In genomic region chr10:67883710-67884312, GRCh38 we compare ENCODE assay signal across 8 cellular contexts. TPM values are rescaled to one million over a fixed set of nuclear protein-coding genes. Genes with fewer than 3 reads are reported as not detected.
DNase-seq lines count a peak whose midpoint lies in the region; ATAC-seq, FAIRE-seq and TF ChIP-seq lines count a peak whose summit lies in the region.

No MANE protein-coding gene starts in this region.

- H4K20me1 ChIP-seq in H1 (replicated peaks in 1 of 2; ENCODE audit: control insufficient read depth in 1 of 2, insufficient read depth in 2 of 2, low read length in 2 of 2), result peaks cover 6 to 8% of the 10 kb centered on the region in 2 experiments

- H4K5ac ChIP-seq in H1 (ENCODE audit: insufficient read length, low read depth, low read length), result peak overlapping the region; percentile 81

- no peaks in the 10 kb centered on the region for H3K27me3 Mint-ChIP-seq in CD4-positive, alpha-beta memory T cell
- H3K27me3 Mint-ChIP-seq in naive thymus-derived CD8-positive, alpha-beta T cell, result no peaks in the 10 kb centered on the region

- CTCF ChIA-PET in CD4-positive, alpha-beta memory T cell (lab: Charles Lee; ENCODE audit: partially characterized antibody), result interaction anchor here (0.9 to 4.0 kb wide), 6 partner anchors 11 to 272 kb away, joined by 3 to 23 read pairs (median 4); no protein-coding TSS in a partner anchor
- CTCF ChIA-PET in H1 (lab: Charles Lee; ENCODE audit: partially characterized antibody), result interaction anchor here (0.6 to 2.1 kb wide), 6 partner anchors 11 to 272 kb away, joined by 3 to 17 read pairs (median 6); no protein-coding TSS in a partner anchor

- no peaks in the 10 kb centered on the region for H3K79me1 ChIP-seq in H1 (ENCODE audit: low read depth, low read length)

- peak overlapping the region; percentile 0 for H3K4ac ChIP-seq in H1 (replicated peaks; ENCODE audit: insufficient read length, low read depth, low read length)

- H3K4me1 Mint-ChIP-seq in CD4-positive, alpha-beta memory T cell, result peaks cover 15 to 47% (median 22%) of the 10 kb centered on the region in 4 donors
- peaks cover 14 to 39% (median 30%) of the 10 kb centered on the region in 4 donors for H3K4me1 Mint-ChIP-seq in naive thymus-derived CD8-positive, alpha-beta T cell

- H4K91ac ChIP-seq in H1 (replicated peaks; ENCODE audit: insufficient read length, low read length), result peak overlapping the region; percentile 51

- peaks cover 34% of the 10 kb centered on the region for H3K4me1 ChIP-seq in CD4-positive, alpha-beta memory T cell (ENCODE audit: insufficient read depth, low read length)
- peaks cover 0 to 6% (median 5%) of the 10 kb centered on the region in 4 experiments; a peak in 5 of 7 replicates for H3K4me1 ChIP-seq in H1 (replicated peaks in 1 of 4; ENCODE audit: control insufficient read depth in 3 of 4, insufficient read depth in 4 of 4, low read length in 3 of 4)

- TF ChIP-seq POLR2A in NB4 (IDR thresholded peaks at IDR 0.05; ENCODE audit: extremely low read depth, insufficient read length) (no peak), H1 (IDR thresholded peaks at IDR 0.05; ENCODE audit: control extremely low read depth in 1 of 2, low read depth in 2 of 2, low read length in 2 of 2) (no peak)

- H2AK5ac ChIP-seq in H1 (ENCODE audit: low read depth, low read length), result no peak overlapping the region; the same call in 1 of the 2 replicates

- H3K36me3 ChIP-seq in CD4-positive, alpha-beta memory T cell (ENCODE audit: insufficient read depth, low read length), result peaks cover 19% of the 10 kb centered on the region
- peaks cover 9 to 27% (median 13%) of the 10 kb centered on the region in 4 experiments for H3K36me3 ChIP-seq in H1 (ENCODE audit: control insufficient read depth in 2 of 4, insufficient read depth in 4 of 4, low read length in 3 of 4)

- TF ChIP-seq EP300 in H1 (IDR thresholded peaks at IDR 0.05; ENCODE audit: borderline replicate concordance in 1 of 2, low read depth in 2 of 2, low read length in 2 of 2), result no peak

- peaks cover 22 to 40% of the 10 kb centered on the region in 2 experiments; a peak in 3 of 4 replicates for H3K79me2 ChIP-seq in H1 (ENCODE audit: control insufficient read depth in 1 of 2, insufficient read depth in 2 of 2, low read length in 2 of 2)

- no peak overlapping the region for H2BK20ac ChIP-seq in H1 (ENCODE audit: low read length)

- intact Hi-C loops in CD4-positive, alpha-beta memory T cell (cut with micrococcal nuclease), result loop anchor here (1.0 to 10.0 kb wide), 4 partner anchors 35 to 1021 kb away; partner anchors contain the start of genes CCAR1, DDX50 and HERC4

- WGBS in H1 (ENCODE audit: extremely low coverage in 1 of 2, insufficient coverage in 1 of 2, insufficient read length in 1 of 2, insufficient replicate concordance in 2 of 2, low coverage in 1 of 2, low lambda C conversion rate in 2 of 2, missing lambda C conversion rate in 1 of 2), 2 experiments, result 52% methylated on average over 13 of the region's 13 CpGs; no CpG with 5 or more reads in 1 of the 2 experiments

- no peaks in the 10 kb centered on the region for H3K23me2 ChIP-seq in H1 (ENCODE audit: low read depth, low read length)

- FAIRE-seq in H1 (lab: Jason Lieb, UNC), result no peak

- peak overlapping the region; percentile 85 to 98 (median 92) for H3K4me3 Mint-ChIP-seq in CD4-positive, alpha-beta memory T cell
- H3K4me3 Mint-ChIP-seq in naive thymus-derived CD8-positive, alpha-beta T cell, result peak overlapping the region; percentile 84 to 97 (median 92)

- H4K8ac ChIP-seq in H1 (ENCODE audit: extremely low read depth, insufficient read depth, low read length), result no peak overlapping the region; the same call in 1 of the 2 replicates

- no peak overlapping the region for H3K14ac ChIP-seq in H1 (ENCODE audit: insufficient read length)

- H3K4me2 ChIP-seq in H1 (ENCODE audit: insufficient read depth in 1 of 2, low read depth in 2 of 2, low read length in 2 of 2), result peak overlapping the region; percentile 78 to 92

- H3K23ac ChIP-seq in H1 (ENCODE audit: insufficient read length), result no peak overlapping the region

- peaks cover 17 to 32% of the 10 kb centered on the region in 2 donors for H3K36me3 Mint-ChIP-seq in CD4-positive, alpha-beta memory T cell
- peaks cover 0 to 21% (median 9%) of the 10 kb centered on the region in 3 donors for H3K36me3 Mint-ChIP-seq in naive thymus-derived CD8-positive, alpha-beta T cell

- H3K18ac ChIP-seq in H1 (ENCODE audit: extremely low read depth, low read length), result peak overlapping the region; percentile 65; the same call in 1 of the 2 replicates

- TF ChIP-seq CTCF in NB4 (IDR thresholded peaks at IDR 0.05; ENCODE audit: low read depth, low read length) (no peak), H1 (IDR thresholded peaks at IDR 0.05; ENCODE audit: control extremely low read depth in 1 of 3, insufficient read depth in 1 of 3, low read depth in 1 of 3, low read length in 3 of 3) (no peak)

- DNase-seq in CD4-positive, alpha-beta memory T cell, result no peak
- DNase-seq in NB4 (ENCODE audit: low read depth), result no peak
- no peak for DNase-seq in H1 (ENCODE audit: low read depth in 1 of 2, low spot score in 2 of 2)
- DNase-seq in naive thymus-derived CD8-positive, alpha-beta T cell, result peak in 1 of 10 donors; percentile 7

- H3K27ac ChIP-seq in CD4-positive, alpha-beta memory T cell (ENCODE audit: low read depth, low read length), result peak overlapping the region; percentile 55
- peak overlapping the region; percentile 73; the same call in 1 of the 2 replicates for H3K27ac ChIP-seq in H1 (ENCODE audit: low read depth, low read length)

- peak overlapping the region; percentile 85 for H2AFZ ChIP-seq in H1 (ENCODE audit: low read length)

- peak overlapping the region; percentile 70 for H3K56ac ChIP-seq in H1 (replicated peaks; ENCODE audit: insufficient read length, low read depth, low read length)

- peak overlapping the region; percentile 95 to 98 (median 96) for H3K27ac Mint-ChIP-seq in CD4-positive, alpha-beta memory T cell
- H3K27ac Mint-ChIP-seq in naive thymus-derived CD8-positive, alpha-beta T cell, result peak overlapping the region; percentile 94 to 98 (median 96)

- peak overlapping the region; percentile 90 for H2BK5ac ChIP-seq in H1 (ENCODE audit: low read depth, low read length)

- 0 out of 2 replicates have a peak overlapping the region, but pooled peaks have one; percentile 53 for H2BK15ac ChIP-seq in H1 (ENCODE audit: low read length)

- peak; percentile 7 for ATAC-seq in naive thymus-derived CD8-positive, alpha-beta T cell
- no peak for ATAC-seq in HG03457 (IDR thresholded peaks at IDR 0.05; ENCODE audit: unreplicated experiment)
- no peak for ATAC-seq in GM18907 (IDR thresholded peaks at IDR 0.05; ENCODE audit: unreplicated experiment)
- no peak for ATAC-seq in GM19397 (IDR thresholded peaks at IDR 0.05; ENCODE audit: unreplicated experiment)
- no peak for ATAC-seq in GM18909 (IDR thresholded peaks at IDR 0.05; ENCODE audit: poor library complexity, unreplicated experiment)

- H3K9me3 Mint-ChIP-seq in CD4-positive, alpha-beta memory T cell, result no peaks in the 10 kb centered on the region
- no peaks in the 10 kb centered on the region for H3K9me3 Mint-ChIP-seq in naive thymus-derived CD8-positive, alpha-beta T cell

- peak overlapping the region; percentile 0 for H2BK120ac ChIP-seq in H1 (replicated peaks; ENCODE audit: low read depth, low read length)

- POLR2A ChIA-PET in CD4-positive, alpha-beta memory T cell (lab: Charles Lee; ENCODE audit: partially characterized antibody), result interaction anchor here (1.0 to 2.5 kb wide), 13 partner anchors 11 to 1017 kb away, joined by 3 to 18 read pairs (median 4); partner anchors contain the start of genes HERC4, HNRNPH3 and PBLD
- POLR2A ChIA-PET in H1 (lab: Charles Lee; ENCODE audit: partially characterized antibody), result interaction anchor here (0.6 to 4.7 kb wide), 16 partner anchors 11 to 449 kb away, joined by 3 to 36 read pairs (median 4); partner anchors contain the start of genes HNRNPH3 and PBLD
- POLR2A ChIA-PET in naive thymus-derived CD8-positive, alpha-beta T cell (lab: Charles Lee), result interaction anchor here (0.6 to 3.5 kb wide), 9 partner anchors 10 to 449 kb away, joined by 3 to 32 read pairs (median 5); partner anchors contain the start of genes HERC4, HNRNPH3 and PBLD

- H3K9ac ChIP-seq in H1 (replicated peaks in 1 of 4; ENCODE audit: extremely low read depth in 1 of 4, low read depth in 3 of 4, low read length in 3 of 4), result peak overlapping the region; percentile 49 to 78 (median 63); a peak in 6 of 7 replicates

- H3K4me3 ChIP-seq in CD4-positive, alpha-beta memory T cell (ENCODE audit: low read length in 2 of 2), result peak overlapping the region; percentile 24 to 36
- H3K4me3 ChIP-seq in NB4 (ENCODE audit: low read depth, low read length) (peak overlapping the region; percentile 69), H1 (ENCODE audit: extremely low read depth in 1 of 4, insufficient read depth in 2 of 4, low read depth in 3 of 4, low read length in 4 of 4) (peak overlapping the region; percentile 36 to 100 (median 94))

- H3K9me3 ChIP-seq in CD4-positive, alpha-beta memory T cell (ENCODE audit: control insufficient read depth in 1 of 2, low read length in 2 of 2), result no peaks in the 10 kb centered on the region
- H3K9me3 ChIP-seq in H1 (ENCODE audit: insufficient read depth in 2 of 2, low read depth in 1 of 2, low read length in 1 of 2), result no peaks in the 10 kb centered on the region

- no peaks in the 10 kb centered on the region for H3K27me3 ChIP-seq in CD4-positive, alpha-beta memory T cell (ENCODE audit: insufficient read depth, low read length)
- H3K27me3 ChIP-seq in H1 (replicated peaks in 1 of 4; ENCODE audit: control insufficient read depth in 3 of 4, extremely low read depth in 1 of 4, insufficient read depth in 3 of 4, low read length in 3 of 4), result no peaks in the 10 kb centered on the region

- TF ChIP-seq RAD21 in H1 (IDR thresholded peaks at IDR 0.05 in 1 of 2, conservative IDR thresholded peaks at IDR 0.05 in 1 of 2; ENCODE audit: low read depth in 2 of 2, low read length in 2 of 2), result no peak

- H2BK12ac ChIP-seq in H1 (ENCODE audit: low read depth, low read length), result no peak overlapping the region

RNA-seq across cellular contexts. Expression of gene SIRT1, which starts 0.6 kb away (rescaled TPM):
- total RNA-seq in CD4-positive, alpha-beta memory T cell, result 10 to 100 TPM; 57.1 to 58.8 TPM
- polyA plus RNA-seq in CD4-positive, alpha-beta memory T cell, result 10 to 100 TPM in 1 of 2 donors, 1 to 10 TPM in 1; 6.7 to 22.2 TPM
- 66.2 and 70.9 TPM in 2 replicates for total RNA-seq in H1 (2021; fragmentation: NEBNext Ultra II Directional; extraction: Animal tissue kit (Norgen Biotek cat#: 25700))
- 13.9 and 22.6 TPM in 2 replicates for polyA plus RNA-seq in H1 (2011; rRNA removed)
- 32.3 TPM for polyA plus RNA-seq in H1 (2011; cell fraction: cytosol; rRNA removed)
- 7.5 TPM for polyA plus RNA-seq in H1 (2011; cell fraction: nucleus; rRNA removed)
- 26.4 to 47.4 TPM (median 31.2 TPM) in 4 replicates for polyA plus RNA-seq in H1 (2012, experiment 1 of 2)
- 3.8 TPM for polyA plus RNA-seq in H1 (2012, experiment 2 of 2)
- polyA plus RNA-seq in H1 (2013, experiment 1 of 2), result 24.6 TPM
- polyA plus RNA-seq in H1 (2013, experiment 2 of 2), result 24.5 TPM
- polyA minus RNA-seq in H1 (2011; rRNA and poly(A)+ RNA removed), result 25.8 and 31.8 TPM in 2 replicates
- 22.1 TPM for polyA minus RNA-seq in H1 (2011; cell fraction: cytosol; rRNA and poly(A)+ RNA removed)
- polyA minus RNA-seq in H1 (2011; cell fraction: nucleus; rRNA and poly(A)+ RNA removed), result 29.7 TPM
- total RNA-seq in naive thymus-derived CD8-positive, alpha-beta T cell, result 10 to 100 TPM; 55.8 to 60.9 TPM
- polyA plus RNA-seq in naive thymus-derived CD8-positive, alpha-beta T cell, result 10 to 100 TPM; 10.2 to 18.7 (median 12.4) TPM

RNA-seq across cellular contexts. Expression of gene DNAJC12, which starts 45.8 kb away (rescaled TPM):
- total RNA-seq in CD4-positive, alpha-beta memory T cell, result not detected
- polyA plus RNA-seq in CD4-positive, alpha-beta memory T cell, result under 1 TPM in 1 of 2 donors, not detected in 1; 0.22 TPM
- total RNA-seq in H1 (2021; fragmentation: NEBNext Ultra II Directional; extraction: Animal tissue kit (Norgen Biotek cat#: 25700)), result 2.9 and 4.2 TPM in 2 replicates
- polyA plus RNA-seq in H1 (2011; rRNA removed), result 0.33 and 0.86 TPM in 2 replicates
- 1.4 TPM for polyA plus RNA-seq in H1 (2011; cell fraction: cytosol; rRNA removed)
- polyA plus RNA-seq in H1 (2011; cell fraction: nucleus; rRNA removed), result 0.40 TPM
- polyA plus RNA-seq in H1 (2012, experiment 1 of 2), result 1.1 to 1.3 TPM (median 1.3 TPM) in 4 replicates
- polyA plus RNA-seq in H1 (2012, experiment 2 of 2), result 0.39 TPM
- polyA plus RNA-seq in H1 (2013, experiment 1 of 2), result 3.8 TPM
- 4.0 TPM for polyA plus RNA-seq in H1 (2013, experiment 2 of 2)
- polyA minus RNA-seq in H1 (2011; rRNA and poly(A)+ RNA removed), result 0.24 and 0.28 TPM in 2 replicates
- polyA minus RNA-seq in H1 (2011; cell fraction: cytosol; rRNA and poly(A)+ RNA removed), result not detected
- 1.6 TPM for polyA minus RNA-seq in H1 (2011; cell fraction: nucleus; rRNA and poly(A)+ RNA removed)
- total RNA-seq in naive thymus-derived CD8-positive, alpha-beta T cell, result not detected
- 1 to 10 TPM in 1 of 3 donors, under 1 TPM in 1, not detected in 1; 0.30 to 1.4 TPM for polyA plus RNA-seq in naive thymus-derived CD8-positive, alpha-beta T cell

Comparison
In these comparisons a context has a peak if more than half of its experiments do, and no peak if none do; other contexts are left out.
1. H3K4me3 ChIP-seq: peak in every context shown above with its lines; median percentile 94 in H1; 69 in NB4; 30 in CD4-positive, alpha-beta memory T cell.
2. ATAC-seq: peak in naive thymus-derived CD8-positive, alpha-beta T cell (2 of 2); none in HG03457 (single experiment), GM18907 (single experiment), GM19397 (single experiment) and GM18909 (single experiment).